13 cellular contexts compared by ENCODE assay signal in the genomic region with DNA sequence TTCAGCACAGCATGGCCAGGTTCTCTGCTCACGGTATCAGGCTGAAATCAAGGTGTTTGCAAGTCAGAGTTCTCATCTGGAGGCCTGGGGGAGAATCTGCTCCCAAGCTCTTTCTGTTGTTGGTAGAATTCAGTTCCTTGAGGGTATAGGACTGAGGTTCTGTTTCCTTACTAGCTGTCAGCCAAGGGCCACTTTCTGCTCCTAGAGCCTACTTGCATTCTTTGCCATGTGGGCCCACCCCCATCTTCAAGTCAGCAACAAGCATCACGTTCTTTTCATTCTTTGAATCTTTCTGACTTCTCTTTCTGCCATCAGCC. TPM values are rescaled to one million over a fixed set of nuclear protein-coding genes. Genes with fewer than 3 reads are reported as not detected.
DNase-seq lines count a peak whose midpoint lies in the region; ATAC-seq lines count a peak whose summit lies in the region.
"Had no signal": no experiment of that assay in that cellular context is flagged by ENCODE, and none has a peak within 500 bp of the region (broad histone marks: within the 10 kb centered on the region; RNA-seq: fewer than 3 reads in every experiment).

No MANE protein-coding gene starts in this region.

- H3K14ac ChIP-seq in trophoblast cell (ENCODE audit: low read length), result no peak overlapping the region

- no peak overlapping the region for H3K23ac ChIP-seq in trophoblast cell (ENCODE audit: low read length)

- no peaks in the 10 kb centered on the region for H3K9me3 ChIP-seq in CD8-positive, alpha-beta memory T cell (ENCODE audit: low read length)
- no peaks in the 10 kb centered on the region for H3K9me3 ChIP-seq in KOPT-K1 (ENCODE audit: insufficient read depth, low read length, poor library complexity, severe bottlenecking)
- H3K9me3 ChIP-seq in trophoblast cell (ENCODE audit: insufficient read depth, low read depth, low read length), result no peaks in the 10 kb centered on the region
- H3K9me3 ChIP-seq: gastroesophageal sphincter, SJCRH30 had no signal

- ATAC-seq in activated naive CD8-positive, alpha-beta T cell treated with anti-CD3 and anti-CD28 coated beads, Interleukin-2, amount 50 U/mL, for 24 hours, result no peak
- ATAC-seq in GM21825 (IDR thresholded peaks at IDR 0.05; ENCODE audit: unreplicated experiment) (no peak), HG02981 (IDR thresholded peaks at IDR 0.05; ENCODE audit: unreplicated experiment) (no peak)
- ATAC-seq: gastroesophageal sphincter had no signal

- H3K27me3 Mint-ChIP-seq in CD8-positive, alpha-beta memory T cell, result no peaks in the 10 kb centered on the region
- no peaks in the 10 kb centered on the region for H3K27me3 Mint-ChIP-seq in activated naive CD8-positive, alpha-beta T cell treated with anti-CD3 and anti-CD28 coated beads, Interleukin-2, amount 50 U/mL, for 24 hours

- H3K18ac ChIP-seq in trophoblast cell (ENCODE audit: low read length), result no peak overlapping the region

- no peak overlapping the region for H3K9ac ChIP-seq in trophoblast cell (ENCODE audit: low read length)

- WGBS in trophoblast cell (ENCODE audit: extremely low coverage, insufficient coverage, insufficient read length), result no CpG with 5 or more reads among the region's 2 CpGs

- peak overlapping the region; percentile 77 to 86 (median 85) for H3K4me3 Mint-ChIP-seq in CD8-positive, alpha-beta memory T cell
- H3K4me3 Mint-ChIP-seq in activated naive CD8-positive, alpha-beta T cell treated with anti-CD3 and anti-CD28 coated beads, Interleukin-2, amount 50 U/mL, for 24 hours, result peak overlapping the region; percentile 68
- H3K4me3 Mint-ChIP-seq: H9 had no signal

- no peak overlapping the region for H2BK12ac ChIP-seq in trophoblast cell (ENCODE audit: low read length)

- H3K79me2 ChIP-seq in trophoblast cell (ENCODE audit: control insufficient read depth, insufficient read depth, low read length, poor library complexity), result no peaks in the 10 kb centered on the region

- H3K27ac ChIP-seq in CD8-positive, alpha-beta memory T cell (ENCODE audit: low read depth, low read length), result peak overlapping the region; percentile 51
- H3K27ac ChIP-seq in KOPT-K1 (ENCODE audit: low read depth, low read length, poor library complexity, severe bottlenecking), result peak overlapping the region; percentile 62
- peak overlapping the region; percentile 26 for H3K27ac ChIP-seq in trophoblast cell (ENCODE audit: low read depth, low read length)
- H3K27ac ChIP-seq: SJCRH30, VCaP had no signal

- no peaks in the 10 kb centered on the region for H3K27me3 ChIP-seq in CD8-positive, alpha-beta memory T cell (ENCODE audit: insufficient read depth, low read length, poor library complexity, severe bottlenecking)
- no peaks in the 10 kb centered on the region for H3K27me3 ChIP-seq in trophoblast cell (ENCODE audit: insufficient read depth, low read length)
- H3K27me3 ChIP-seq: gastroesophageal sphincter had no signal

- no peak overlapping the region for H2BK120ac ChIP-seq in trophoblast cell (ENCODE audit: insufficient read depth, low read length, poor library complexity)

- H3K4me2 ChIP-seq in trophoblast cell (ENCODE audit: low read length), result no peak overlapping the region

- peaks cover 3 to 53% (median 7%) of the 10 kb centered on the region in 3 donors for H3K36me3 Mint-ChIP-seq in CD8-positive, alpha-beta memory T cell
- H3K36me3 Mint-ChIP-seq in activated naive CD8-positive, alpha-beta T cell treated with anti-CD3 and anti-CD28 coated beads, Interleukin-2, amount 50 U/mL, for 24 hours (ENCODE audit: low read depth), result peaks cover 19% of the 10 kb centered on the region

- H3K79me1 ChIP-seq in trophoblast cell (ENCODE audit: low read length), result no peaks in the 10 kb centered on the region

- no peak overlapping the region for H2AFZ ChIP-seq in trophoblast cell (ENCODE audit: insufficient read depth, low read length, poor library complexity)

- peak overlapping the region; percentile 75 to 98 (median 94) for H3K27ac Mint-ChIP-seq in CD8-positive, alpha-beta memory T cell
- peak overlapping the region; percentile 92 for H3K27ac Mint-ChIP-seq in activated naive CD8-positive, alpha-beta T cell treated with anti-CD3 and anti-CD28 coated beads, Interleukin-2, amount 50 U/mL, for 24 hours
- H3K27ac Mint-ChIP-seq: H9 had no signal

- peaks cover 7% of the 10 kb centered on the region for H3K36me3 ChIP-seq in CD8-positive, alpha-beta memory T cell (ENCODE audit: insufficient read depth, low read length)
- H3K36me3 ChIP-seq in KOPT-K1 (ENCODE audit: insufficient read depth, low read length), result peaks cover 36% of the 10 kb centered on the region; the same call in 1 of the 2 replicates
- no peaks in the 10 kb centered on the region for H3K36me3 ChIP-seq in trophoblast cell (ENCODE audit: control insufficient read depth in 1 of 2, insufficient read depth in 2 of 2, low read length in 2 of 2)
- H3K36me3 ChIP-seq: gastroesophageal sphincter, SJCRH30 had no signal

- H3K9me3 Mint-ChIP-seq in CD8-positive, alpha-beta memory T cell, result no peaks in the 10 kb centered on the region
- H3K9me3 Mint-ChIP-seq in activated naive CD8-positive, alpha-beta T cell treated with anti-CD3 and anti-CD28 coated beads, Interleukin-2, amount 50 U/mL, for 24 hours, result no peaks in the 10 kb centered on the region
- H3K9me3 Mint-ChIP-seq: H9 had no signal

- peaks cover 67 to 82% (median 80%) of the 10 kb centered on the region in 3 donors for H3K4me1 Mint-ChIP-seq in CD8-positive, alpha-beta memory T cell
- peaks cover 81% of the 10 kb centered on the region for H3K4me1 Mint-ChIP-seq in activated naive CD8-positive, alpha-beta T cell treated with anti-CD3 and anti-CD28 coated beads, Interleukin-2, amount 50 U/mL, for 24 hours

- peaks cover 62% of the 10 kb centered on the region for H3K4me1 ChIP-seq in CD8-positive, alpha-beta memory T cell (ENCODE audit: insufficient read depth, low read length)
- H3K4me1 ChIP-seq in trophoblast cell (ENCODE audit: control insufficient read depth in 1 of 2, insufficient read depth in 2 of 2, low read length in 2 of 2), result peaks cover 2 to 4% of the 10 kb centered on the region in 2 experiments
- H3K4me1 ChIP-seq: gastroesophageal sphincter, SJCRH30 had no signal

- DNase-seq in CD8-positive, alpha-beta memory T cell, result no peak
- DNase-seq in activated naive CD8-positive, alpha-beta T cell treated with anti-CD3 and anti-CD28 coated beads, Interleukin-2, amount 50 U/mL, for 24 hours, result no peak
- DNase-seq in trophoblast cell (peak in 1 of 2 donors; percentile 95), pons (ENCODE audit: low spot score) (no peak)
- DNase-seq: COR-L47, H9, NCI-H2171 treated with DMSO at 0.1 percent for 48 hours, SJCRH30 had no signal

- H4K91ac ChIP-seq in trophoblast cell (ENCODE audit: low read depth, low read length), result no peak overlapping the region

- H2BK5ac ChIP-seq in trophoblast cell (ENCODE audit: low read depth, low read length, poor library complexity), result no peak overlapping the region

- POLR2A ChIA-PET in CD8-positive, alpha-beta memory T cell (lab: Charles Lee), result interaction anchor here (0.6 to 1.6 kb wide), 5 partner anchors 9 to 117 kb away, joined by 3 to 5 read pairs (median 3); no protein-coding TSS in a partner anchor

- no peak overlapping the region for H2AK5ac ChIP-seq in trophoblast cell (ENCODE audit: low read length)

- CTCF ChIA-PET in CD8-positive, alpha-beta memory T cell (lab: Charles Lee), result interaction anchor here (4.5 to 7.4 kb wide), 2 partner anchors 8 to 126 kb away, joined by 20 to 91 read pairs; a partner anchor contains a TSS

- no peak overlapping the region for H4K12ac ChIP-seq in trophoblast cell (ENCODE audit: low read depth, low read length)

- peak overlapping the region; percentile 39 for H3K4me3 ChIP-seq in CD8-positive, alpha-beta memory T cell (ENCODE audit: low read length)
- no peak overlapping the region for H3K4me3 ChIP-seq in trophoblast cell (ENCODE audit: low read depth, low read length)
- H3K4me3 ChIP-seq: gastroesophageal sphincter, SJCRH30 had no signal

- H4K8ac ChIP-seq in trophoblast cell (ENCODE audit: low read depth, low read length), result no peak overlapping the region

- H3K4ac ChIP-seq in trophoblast cell (ENCODE audit: low read depth, low read length), result no peak overlapping the region

RNA-seq across cellular contexts. Expression of a gene that starts 7.4 kb away (rescaled TPM):
- 100 to 1,000 TPM; 125 to 131 TPM for total RNA-seq in CD8-positive, alpha-beta memory T cell
- polyA plus RNA-seq in CD8-positive, alpha-beta memory T cell, result 460 TPM
- 15.6 and 16.5 TPM in 2 replicates for polyA plus RNA-seq in trophoblast cell (2013)
